In the genomic region with DNA sequence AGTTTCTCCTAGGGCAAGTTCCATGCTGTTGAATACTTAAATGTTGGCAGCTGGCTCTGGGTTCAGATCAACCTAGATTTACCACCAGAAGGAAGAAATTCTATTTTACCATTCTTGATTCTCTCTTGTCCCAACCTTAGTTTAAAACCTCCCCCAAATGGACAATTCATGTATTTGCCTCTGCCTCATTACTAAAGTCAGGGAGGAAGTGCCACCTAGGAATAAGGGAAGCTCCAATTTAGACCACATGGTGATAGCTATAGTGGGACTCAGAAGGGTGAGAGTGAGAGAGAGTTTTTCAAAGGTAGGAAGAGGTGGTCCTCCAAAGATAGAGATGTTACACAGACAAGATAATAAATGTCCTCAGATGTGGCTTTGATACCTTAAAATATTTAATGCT, we compare ENCODE assay signal across 33 cellular contexts.
"Had no signal": no experiment of that assay in that cellular context is flagged by ENCODE, and none has a peak within 500 bp of the region (broad histone marks: within the 10 kb centered on the region; RNA-seq: fewer than 3 reads in every experiment).

No MANE protein-coding gene starts in this region.

- H3K36me3 Mint-ChIP-seq: activated CD8-positive, alpha-beta memory T cell treated with anti-CD3 and anti-CD28 coated beads, Interleukin-2, amount 10 ng/mL, durations not matched to agents 7 days and 5 days; activated naive CD4-positive, alpha-beta T cell treated with anti-CD3 and anti-CD28 coated beads, Interleukin-2, amount 10 ng/mL, durations not matched to agents 7 days and 5 days; activated naive CD8-positive, alpha-beta T cell; brain had no signal

- ATAC-seq: activated CD8-positive, alpha-beta memory T cell treated with anti-CD3 and anti-CD28 coated beads, Interleukin-2, amount 10 ng/mL, durations not matched to agents 7 days and 5 days; activated naive CD8-positive, alpha-beta T cell treated with anti-CD3 and anti-CD28 coated beads, Interleukin-2, amount 50 U/mL, for 24 hours; Panc1 had no signal

- H3K27me3 ChIP-seq: SJCRH30 had no signal

- H3K4me3 ChIP-seq: SJCRH30, SK-N-MC had no signal

- H3K9me3 ChIP-seq: SJCRH30 had no signal

- DNase-seq: activated CD4-positive, alpha-beta memory T cell treated with anti-CD3 and anti-CD28 coated beads, Interleukin-2, amount 10 ng/mL, durations not matched to agents 7 days and 5 days; activated CD4-positive, alpha-beta T cell treated with anti-CD3 and anti-CD28 coated beads for 1 hour; activated CD4-positive, alpha-beta T cell treated with anti-CD3 and anti-CD28 coated beads for 48 hours; activated CD4-positive, CD25-positive, alpha-beta regulatory T cell; activated CD8-positive, alpha-beta memory T cell treated with anti-CD3 and anti-CD28 coated beads for 24 hours; activated CD8-positive, alpha-beta memory T cell treated with anti-CD3 and anti-CD28 coated beads, Interleukin-2, amount 10 ng/mL, durations not matched to agents 7 days and 5 days; activated CD8-positive, alpha-beta memory T cell treated with anti-CD3 and anti-CD28 coated beads, Interleukin-2, amount 50 U/mL, for 48 hours; activated effector memory CD4-positive, alpha-beta T cell treated with Interleukin-2 at 50 U/mL for 16 hours; activated naive CD4-positive, alpha-beta T cell treated with anti-CD3 and anti-CD28 coated beads, Interleukin-2, amount 10 ng/mL, durations not matched to agents 7 days and 5 days; activated naive CD8-positive, alpha-beta T cell treated with anti-CD3 and anti-CD28 coated beads, Interleukin-2, amount 50 U/mL, for 24 hours; activated T-cell treated with anti-CD3 and anti-CD28 coated beads, Interleukin-2, amount 50 U/mL, for 48 hours; anterior cingulate cortex; caudate nucleus; cerebellar nuclear complex; NCI-H1048; NCI-H1105 treated with DMSO at 0.1 percent for 48 hours; NCI-H1436; NCI-H1694; NCI-H1930; NCI-H2081 treated with DMSO at 0.1 percent for 48 hours; NCI-H345; NCI-H524 treated with DMSO at 0.1 percent for 48 hours; RPMI8226; SJCRH30; SW 1271; T-helper 1 cell; T-helper 2 cell; T-helper 9 cell; WERI-Rb-1 had no signal

- H3K27me3 Mint-ChIP-seq: activated naive CD4-positive, alpha-beta T cell treated with anti-CD3 and anti-CD28 coated beads, Interleukin-2, amount 10 ng/mL, durations not matched to agents 7 days and 5 days; activated naive CD8-positive, alpha-beta T cell; brain had no signal

- H3K4me3 Mint-ChIP-seq: activated CD4-positive, alpha-beta memory T cell treated with anti-CD3 and anti-CD28 coated beads, Interleukin-2, amount 10 ng/mL, durations not matched to agents 7 days and 5 days; activated CD8-positive, alpha-beta memory T cell treated with anti-CD3 and anti-CD28 coated beads, Interleukin-2, amount 10 ng/mL, durations not matched to agents 7 days and 5 days; activated naive CD4-positive, alpha-beta T cell treated with anti-CD3 and anti-CD28 coated beads, Interleukin-2, amount 10 ng/mL, durations not matched to agents 7 days and 5 days; activated naive CD8-positive, alpha-beta T cell; activated naive CD8-positive, alpha-beta T cell treated with anti-CD3 and anti-CD28 coated beads, Interleukin-2, amount 50 U/mL, for 24 hours; brain had no signal

- H3K27ac Mint-ChIP-seq: activated CD4-positive, alpha-beta memory T cell treated with anti-CD3 and anti-CD28 coated beads, Interleukin-2, amount 10 ng/mL, durations not matched to agents 7 days and 5 days; activated CD8-positive, alpha-beta memory T cell treated with anti-CD3 and anti-CD28 coated beads, Interleukin-2, amount 10 ng/mL, durations not matched to agents 7 days and 5 days; activated naive CD4-positive, alpha-beta T cell treated with anti-CD3 and anti-CD28 coated beads, Interleukin-2, amount 10 ng/mL, durations not matched to agents 7 days and 5 days; activated naive CD8-positive, alpha-beta T cell; activated naive CD8-positive, alpha-beta T cell treated with anti-CD3 and anti-CD28 coated beads, Interleukin-2, amount 50 U/mL, for 24 hours had no signal

- H3K4me1 Mint-ChIP-seq: activated CD4-positive, alpha-beta memory T cell treated with anti-CD3 and anti-CD28 coated beads, Interleukin-2, amount 10 ng/mL, durations not matched to agents 7 days and 5 days; activated CD8-positive, alpha-beta memory T cell treated with anti-CD3 and anti-CD28 coated beads, Interleukin-2, amount 10 ng/mL, durations not matched to agents 7 days and 5 days; activated naive CD4-positive, alpha-beta T cell treated with anti-CD3 and anti-CD28 coated beads, Interleukin-2, amount 10 ng/mL, durations not matched to agents 7 days and 5 days; activated naive CD8-positive, alpha-beta T cell treated with anti-CD3 and anti-CD28 coated beads, Interleukin-2, amount 50 U/mL, for 24 hours had no signal

- H3K9me3 Mint-ChIP-seq: activated CD4-positive, alpha-beta memory T cell treated with anti-CD3 and anti-CD28 coated beads, Interleukin-2, amount 10 ng/mL, durations not matched to agents 7 days and 5 days; activated naive CD4-positive, alpha-beta T cell treated with anti-CD3 and anti-CD28 coated beads, Interleukin-2, amount 10 ng/mL, durations not matched to agents 7 days and 5 days; activated naive CD8-positive, alpha-beta T cell treated with anti-CD3 and anti-CD28 coated beads, Interleukin-2, amount 50 U/mL, for 24 hours had no signal

- H3K27ac ChIP-seq: SJCRH30, SK-N-MC, WERI-Rb-1 had no signal

- H3K36me3 ChIP-seq: SJCRH30, WERI-Rb-1 had no signal
